In the genomic region with DNA sequence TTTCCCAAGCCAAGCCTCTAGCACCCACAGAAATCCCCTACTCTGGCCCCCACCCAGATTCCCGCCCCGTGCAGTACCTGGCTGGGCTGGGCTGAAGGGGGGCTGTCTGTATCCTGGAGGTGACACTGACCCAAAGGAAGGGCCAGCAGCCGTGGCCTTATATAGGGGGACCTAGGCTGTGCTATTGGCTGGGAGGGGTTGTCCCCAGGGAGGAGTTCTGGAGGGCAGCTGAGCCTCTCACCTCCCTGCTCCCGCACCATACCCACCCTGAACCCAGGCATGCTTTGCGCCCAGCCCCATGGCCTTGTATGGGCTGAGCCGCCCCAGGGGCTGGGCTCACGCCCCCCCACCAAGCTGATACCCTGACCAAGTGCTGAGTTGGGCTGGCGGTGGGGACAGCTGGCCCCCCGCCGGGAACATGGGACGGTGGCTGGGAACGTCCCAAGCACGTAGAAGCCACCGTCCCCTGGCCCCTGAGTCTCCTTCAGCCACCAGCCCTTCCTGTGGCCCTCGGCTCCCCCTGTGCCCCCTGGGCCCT, we compare ENCODE assay signal across 1 cellular context.
TF ChIP-seq lines count a peak whose summit lies in the region.

A gene (minus strand): TSS at position 132 of the 538 bp plus-strand sequence. CDS start 3,162 bp downstream, outside the sequence.

TF ChIP-seq in endothelial cell of umbilical vein, 7 proteins besides CTCF, POLR2A, EP300 and RAD21 (continued from another document):
- TF ChIP-seq FOS (IDR thresholded peaks at IDR 0.05; ENCODE audit: borderline replicate concordance, insufficient read depth, low read length), result no peak
- no peak for TF ChIP-seq GATA2 (IDR thresholded peaks at IDR 0.05; ENCODE audit: insufficient read depth, insufficient read length, low read depth, low read length)
- no peak for TF ChIP-seq MYC (IDR thresholded peaks at IDR 0.05; ENCODE audit: low read depth, low read length)
- no peak for TF ChIP-seq POLR2AphosphoS5 (IDR thresholded peaks at IDR 0.05; ENCODE audit: insufficient read depth, low read depth, low read length)
- no peak for TF ChIP-seq EZH2 (IDR thresholded peaks at IDR 0.05; ENCODE audit: borderline replicate concordance, low read depth, low read length, severe bottlenecking)
